ENCODE assay signal across 14 cellular contexts in genomic region chr11:47908198-47908597, GRCh38.
DNase-seq lines count a peak whose midpoint lies in the region; ATAC-seq, FAIRE-seq and TF ChIP-seq lines count a peak whose summit lies in the region.
"Had no signal": no experiment of that assay in that cellular context is flagged by ENCODE, and none has a peak within 500 bp of the region (broad histone marks: within the 10 kb centered on the region; RNA-seq: fewer than 3 reads in every experiment).

No MANE protein-coding gene starts in this region.

- CTCF ChIA-PET in A549 (lab: Yijun Ruan, JAX) = interaction anchor here (0.6 to 1.7 kb wide), 2 partner anchors 23 to 55 kb away, joined by 3 to 5 read pairs; no protein-coding TSS in a partner anchor
- CTCF ChIA-PET in SK-N-SH (lab: Yijun Ruan, JAX) = interaction anchor here (1.2 kb wide), 1 partner anchor 43 kb away, joined by 3 read pairs; no protein-coding TSS in a partner anchor

- WGBS in A549 (ENCODE audit: missing lambda C conversion rate) = 66% methylated on average over 5 of the region's 5 CpGs
- 35% methylated on average over 5 of the region's 5 CpGs for WGBS in right cardiac atrium
- WGBS in SK-N-SH (ENCODE audit: low lambda C conversion rate) = 64% methylated on average over 5 of the region's 5 CpGs
- WGBS in thyroid gland, 2 donors = 43 to 54% methylated on average over 5 of the region's 5 CpGs

- peaks cover 0 to 18% (median 5%) of the 10 kb centered on the region in 4 donors for H3K4me1 Mint-ChIP-seq in naive thymus-derived CD8-positive, alpha-beta T cell

- no peak for TF ChIP-seq EP300 in A549 (IDR thresholded peaks at IDR 0.05)
- no peak for TF ChIP-seq EP300 in SK-N-SH (IDR thresholded peaks at IDR 0.05; ENCODE audit: borderline replicate concordance in 1 of 2, low read depth in 1 of 2, low read length in 1 of 2)

- no peaks in the 10 kb centered on the region for H4K20me1 ChIP-seq in SK-N-SH (ENCODE audit: insufficient read depth)

- TF ChIP-seq POLR2A in A549 (IDR thresholded peaks at IDR 0.05; ENCODE audit: low read length) (no peak), thyroid gland (IDR thresholded peaks at IDR 0.05) (no peak)

- H3K27ac Mint-ChIP-seq in naive thymus-derived CD8-positive, alpha-beta T cell = no peak overlapping the region

- H3K79me2 ChIP-seq in SK-N-SH (ENCODE audit: insufficient read depth) = no peaks in the 10 kb centered on the region

- FAIRE-seq in A549 (lab: Jason Lieb, UNC) = no peak
- no peak for FAIRE-seq in RCC 7860 (lab: Jason Lieb, UNC)

- H2AFZ ChIP-seq in SK-N-SH (ENCODE audit: low read depth) = no peak overlapping the region

- H3K4me3 ChIP-seq in A549 (no peak overlapping the region), right cardiac atrium (ENCODE audit: low read length) (no peak overlapping the region), SK-N-SH (ENCODE audit: low read depth in 2 of 2, low read length in 1 of 2) (no peak overlapping the region), thyroid gland (replicated peaks in 1 of 3) (no peak overlapping the region)

- DNase-seq in A549 (ENCODE audit: low read depth in 1 of 2, low spot score in 1 of 2) (no peak), RPMI7951 (ENCODE audit: low read depth) (peak; percentile 28), right cardiac atrium (no peak), SK-N-SH (no peak), RCC 7860 (ENCODE audit: low spot score) (no peak), thyroid gland (no peak)
- no peak for DNase-seq in naive thymus-derived CD8-positive, alpha-beta T cell
- DNase-seq: central memory CD4-positive, alpha-beta T cell; mammary epithelial cell; NCI-H1694 treated with DMSO at 0.1 percent for 48 hours; NK-92 treated with Interleukin-12 subunit alpha and Interleukin-12 subunit beta, amount 100 ng/mL, for 24 hours; nucleus accumbens had no signal

- H3K9ac ChIP-seq in SK-N-SH = no peak overlapping the region

- H3K27me3 ChIP-seq in right cardiac atrium (ENCODE audit: control insufficient read depth, insufficient read depth) (no peaks in the 10 kb centered on the region), SK-N-SH (ENCODE audit: insufficient read depth) (no peaks in the 10 kb centered on the region), thyroid gland (no peaks in the 10 kb centered on the region)

- peaks cover 0 to 4% (median 0%) of the 10 kb centered on the region in 3 donors for H3K36me3 Mint-ChIP-seq in naive thymus-derived CD8-positive, alpha-beta T cell

- H3K4me2 ChIP-seq in A549 (peak overlapping the region; percentile 10; the same call in 1 of the 3 replicates), SK-N-SH (no peak overlapping the region)

- H3K27me3 Mint-ChIP-seq in naive thymus-derived CD8-positive, alpha-beta T cell = peaks cover 0 to 2% (median 0%) of the 10 kb centered on the region in 5 donors

- peaks cover 16% of the 10 kb centered on the region; the same call in 2 of the 3 replicates for H3K4me1 ChIP-seq in A549
- H3K4me1 ChIP-seq in right cardiac atrium (ENCODE audit: control insufficient read depth, insufficient read depth, low read length) = no peaks in the 10 kb centered on the region
- H3K4me1 ChIP-seq in SK-N-SH (ENCODE audit: control insufficient read depth in 1 of 2, insufficient read depth in 2 of 2, low read depth in 1 of 2, low read length in 1 of 2) = peaks cover 0 to 2% of the 10 kb centered on the region in 2 experiments; a peak in 1 of 4 replicates
- peaks cover 0 to 13% of the 10 kb centered on the region in 2 donors for H3K4me1 ChIP-seq in thyroid gland

- H3K36me3 ChIP-seq in SK-N-SH (replicated peaks in 1 of 2; ENCODE audit: control insufficient read depth in 1 of 2, insufficient read depth in 2 of 2, low read length in 1 of 2) = no peaks in the 10 kb centered on the region
- no peaks in the 10 kb centered on the region for H3K36me3 ChIP-seq in thyroid gland

- H3K27ac ChIP-seq in A549 (no peak overlapping the region), right cardiac atrium (ENCODE audit: low read length) (no peak overlapping the region), SK-N-SH (ENCODE audit: low read depth in 2 of 2, low read length in 1 of 2) (no peak overlapping the region), thyroid gland (no peak overlapping the region)
- H3K27ac ChIP-seq: epithelial cell of prostate had no signal

- no peaks in the 10 kb centered on the region for H3K9me3 Mint-ChIP-seq in naive thymus-derived CD8-positive, alpha-beta T cell

- TF ChIP-seq RAD21 in A549 (conservative IDR thresholded peaks at IDR 0.05 in 1 of 2, IDR thresholded peaks at IDR 0.05 in 1 of 2) (no peak), SK-N-SH (IDR thresholded peaks at IDR 0.05; ENCODE audit: low read length) (no peak)

- H3F3A ChIP-seq in SK-N-SH (replicated peaks; ENCODE audit: insufficient read depth) = no peaks in the 10 kb centered on the region

- peak overlapping the region in 1 of 10 donors; percentile 50 for H3K4me3 Mint-ChIP-seq in naive thymus-derived CD8-positive, alpha-beta T cell

- H3K9me3 ChIP-seq in A549 = no peaks in the 10 kb centered on the region
- H3K9me3 ChIP-seq in right cardiac atrium (ENCODE audit: control insufficient read depth, low read length) = no peaks in the 10 kb centered on the region
- no peaks in the 10 kb centered on the region for H3K9me3 ChIP-seq in SK-N-SH
- H3K9me3 ChIP-seq in thyroid gland = no peaks in the 10 kb centered on the region

- intact Hi-C loops in right cardiac atrium (cut with DNase I) = no loop called here
- intact Hi-C loops in thyroid gland (cut with DNase I) = no loop called here

- POLR2A ChIA-PET in A549 (lab: Yijun Ruan, JAX) (no interaction called here), SK-N-SH (lab: Yijun Ruan, JAX) (no interaction called here)
- POLR2A ChIA-PET in naive thymus-derived CD8-positive, alpha-beta T cell (lab: Charles Lee) = interaction anchor here (0.6 kb wide), 1 partner anchor 232 kb away, joined by 7 read pairs; no protein-coding TSS in a partner anchor

- no peaks in the 10 kb centered on the region for H3K9me2 ChIP-seq in SK-N-SH

- no peak for TF ChIP-seq CTCF in A549 (IDR thresholded peaks at IDR 0.05)
- no peak for TF ChIP-seq CTCF in SK-N-SH (IDR thresholded peaks at IDR 0.05)
- TF ChIP-seq CTCF in thyroid gland (IDR thresholded peaks at IDR 0.05) = no peak

- ATAC-seq in A549 (no peak), HG02938 (IDR thresholded peaks at IDR 0.05; ENCODE audit: unreplicated experiment) (peak; percentile 64), right cardiac atrium (peak; percentile 49 to 81)
- ATAC-seq in naive thymus-derived CD8-positive, alpha-beta T cell = no peak

TF ChIP-seq in A549, 52 proteins besides CTCF, POLR2A, EP300 and RAD21:
- TF ChIP-seq ESRRA (IDR thresholded peaks at IDR 0.05; ENCODE audit: borderline replicate concordance, low read length) (no peak), CEBPB (IDR thresholded peaks at IDR 0.05) (peak in 1 of 2 experiments; percentile 38; a peak in 2 of 4 replicates), KDM5A (IDR thresholded peaks at IDR 0.05) (no peak)
TF ChIP-seq in A549: peak in this region for 1.

TF ChIP-seq in SK-N-SH, 30 proteins besides CTCF, POLR2A, EP300 and RAD21:
- TF ChIP-seq TEAD4 (IDR thresholded peaks at IDR 0.05; ENCODE audit: borderline replicate concordance, insufficient read depth) (no peak), GATA2 (CRISPR knock-in tag; IDR thresholded peaks at IDR 0.05) (no peak), USF1 (IDR thresholded peaks at IDR 0.05; ENCODE audit: borderline replicate concordance, low read depth) (no peak), POLR2AphosphoS5 (IDR thresholded peaks at IDR 0.05; ENCODE audit: low read depth, low read length) (no peak), RFX5 (IDR thresholded peaks at IDR 0.05; ENCODE audit: low read length) (no peak), ELF1 (IDR thresholded peaks at IDR 0.05) (no peak)

Comparison
In these comparisons a context has a peak if more than half of its experiments do, and no peak if none do; other contexts are left out.
1. ATAC-seq: peak in HG02938 (single experiment) and right cardiac atrium (2 of 2); none in A549 (0 of 2) and naive thymus-derived CD8-positive, alpha-beta T cell (0 of 2).